ENCODE assay signal across 8 cellular contexts in genomic region chr1:160997323-160998038, GRCh38. TPM values are rescaled to one million over a fixed set of nuclear protein-coding genes. Genes with fewer than 3 reads are reported as not detected.
DNase-seq lines count a peak whose midpoint lies in the region; ATAC-seq and TF ChIP-seq lines count a peak whose summit lies in the region.

No MANE protein-coding gene starts in this region.

- TF ChIP-seq CTCF in WERI-Rb-1 (IDR thresholded peaks at IDR 0.05; ENCODE audit: low read depth, low read length), result peak; percentile 92

- ATAC-seq in left lobe of liver (peak; percentile 89), GM21515 (IDR thresholded peaks at IDR 0.05; ENCODE audit: unreplicated experiment) (no peak), GM21367 (IDR thresholded peaks at IDR 0.05; ENCODE audit: unreplicated experiment) (no peak)

- no peaks in the 10 kb centered on the region for H3K27me3 ChIP-seq in WERI-Rb-1 (ENCODE audit: insufficient read depth, low read depth, severe bottlenecking)

- H3K27ac ChIP-seq in WERI-Rb-1, result no peak overlapping the region

- no peaks in the 10 kb centered on the region for H3K9me3 ChIP-seq in WERI-Rb-1 (ENCODE audit: severe bottlenecking)

- peak; percentile 58 for DNase-seq in GF-D8 (lab: John Stamatoyannopoulos, UW)
- DNase-seq in LHCN-M2 (ENCODE audit: low read depth), result peak; percentile 57
- peak; percentile 81 for DNase-seq in WERI-Rb-1
- peak; percentile 24 for DNase-seq in cerebellum (ENCODE audit: low spot score)
- DNase-seq in left lobe of liver (ENCODE audit: low spot score), result peak; percentile 68
- DNase-seq in stimulated activated CD8-positive, alpha-beta memory T cell treated with anti-CD3 and anti-CD28 coated beads, Interleukin-12 subunit alpha, Interleukin-12 subunit beta, amount 100 ng/mL, for 1 hour (ENCODE audit: low read depth), result peak; percentile 20

- peaks cover 52% of the 10 kb centered on the region for H3K36me3 ChIP-seq in WERI-Rb-1

- no peak overlapping the region for H3K4me3 ChIP-seq in WERI-Rb-1 (ENCODE audit: low read depth, low read length)

RNA-seq across cellular contexts. Expression of gene F11R, which starts 23.5 kb away (rescaled TPM):
- total RNA-seq in LHCN-M2 (2014; rRNA removed), result 1.4 and 2.6 TPM in 2 replicates
- 1.9 TPM for polyA plus RNA-seq in LHCN-M2 (2012)
- total RNA-seq in cerebellum, result 8.9 TPM
- 65.4 TPM for total RNA-seq in left lobe of liver

RNA-seq across cellular contexts. Expression of gene TSTD1, which starts 41.3 kb away (rescaled TPM):
- total RNA-seq in LHCN-M2 (2014; rRNA removed), result 14.7 and 27.3 TPM in 2 replicates
- 23.0 TPM for polyA plus RNA-seq in LHCN-M2 (2012)
- 21.6 TPM for total RNA-seq in cerebellum
- 30.7 TPM for total RNA-seq in left lobe of liver

RNA-seq across cellular contexts. Expression of gene ITLN2, which starts 42.9 kb away (rescaled TPM):
- total RNA-seq in LHCN-M2 (2014; rRNA removed), result not detected in 2 replicates
- not detected for polyA plus RNA-seq in LHCN-M2 (2012)
- total RNA-seq in cerebellum, result not detected
- total RNA-seq in left lobe of liver, result not detected

RNA-seq across cellular contexts. Expression of gene USF1, which starts 48.3 kb away (rescaled TPM):
- total RNA-seq in LHCN-M2 (2014; rRNA removed) (76.0 and 83.2 TPM in 2 replicates), cerebellum (61.5 TPM), left lobe of liver (27.6 TPM)
- 34.2 TPM for polyA plus RNA-seq in LHCN-M2 (2012)

Comparison
In these comparisons a context has a peak if more than half of its experiments do, and no peak if none do; other contexts are left out.
1. DNase-seq: peak in every context shown above with its lines; median percentile 81 in WERI-Rb-1; 68 in left lobe of liver; 58 in GF-D8; 57 in LHCN-M2; 24 in cerebellum; 20 in stimulated activated CD8-positive, alpha-beta memory T cell treated with anti-CD3 and anti-CD28 coated beads, Interleukin-12 subunit alpha, Interleukin-12 subunit beta, amount 100 ng/mL, for 1 hour.